Comparison of ENCODE assay signal across 8 cellular contexts in the genomic region with DNA sequence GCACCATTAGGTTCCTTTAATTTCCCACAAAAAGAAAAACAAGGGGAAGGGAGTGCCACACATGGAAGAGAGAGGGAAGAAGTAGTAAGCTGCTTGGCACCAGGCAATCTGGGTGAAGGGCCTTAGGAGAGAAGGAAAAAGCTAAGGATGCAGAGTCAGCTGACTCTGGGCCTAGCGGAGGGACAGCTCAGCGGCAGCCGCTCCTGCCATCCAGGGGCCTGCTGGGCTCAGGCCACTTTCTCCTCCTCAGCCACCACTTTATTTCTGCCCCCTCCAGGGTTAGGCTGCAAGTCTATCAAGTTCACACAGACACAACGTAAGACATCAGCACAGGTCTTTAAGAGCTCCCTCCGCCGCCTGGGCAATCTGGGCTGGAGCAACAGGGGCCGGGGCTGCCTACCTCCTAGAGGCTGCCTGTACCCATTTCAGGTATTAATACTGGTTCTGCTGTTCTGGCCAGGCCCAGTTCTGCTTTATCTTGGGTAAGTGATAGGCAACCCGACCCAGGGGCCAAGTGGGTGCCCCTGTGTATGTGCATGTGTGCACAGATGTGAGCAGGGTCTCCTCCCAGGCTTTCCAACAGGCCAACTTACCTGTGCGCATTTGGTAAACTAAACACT. TPM values are rescaled to one million over a fixed set of nuclear protein-coding genes. Genes with fewer than 3 reads are reported as not detected.
DNase-seq lines count a peak whose midpoint lies in the region; TF ChIP-seq lines count a peak whose summit lies in the region.

No MANE protein-coding gene starts in this region.

- no peaks in the 10 kb centered on the region for H3K27me3 Mint-ChIP-seq in activated naive CD4-positive, alpha-beta T cell treated with anti-CD3 and anti-CD28 coated beads for 36 hours (ENCODE audit: low read depth)
- H3K27me3 Mint-ChIP-seq in neural crest cell (ENCODE audit: low read depth): no peaks in the 10 kb centered on the region

- CTCF ChIA-PET in activated naive CD4-positive, alpha-beta T cell treated with anti-CD3 and anti-CD28 coated beads for 36 hours (lab: Charles Lee): interaction anchor here (1.0 to 1.5 kb wide), 3 partner anchors 20 to 36 kb away, joined by 3 to 4 read pairs (median 3); no protein-coding TSS in a partner anchor

- TF ChIP-seq POLR2A in esophagus muscularis mucosa (IDR thresholded peaks at IDR 0.05; ENCODE audit: low read depth): no peak

- H3K36me3 ChIP-seq in esophagus muscularis mucosa (peaks cover 0 to 1% (median 0%) of the 10 kb centered on the region in 4 donors), urinary bladder (ENCODE audit: insufficient read depth) (no peaks in the 10 kb centered on the region)

- peak overlapping the region; percentile 91 to 95 (median 93) for H3K27ac ChIP-seq in esophagus muscularis mucosa (replicated peaks in 1 of 4)
- peak overlapping the region; percentile 12 for H3K27ac ChIP-seq in urinary bladder (ENCODE audit: low read depth)

- H3K4me3 Mint-ChIP-seq in activated naive CD4-positive, alpha-beta T cell treated with anti-CD3 and anti-CD28 coated beads for 36 hours: no peak overlapping the region
- H3K4me3 Mint-ChIP-seq in neural crest cell: no peak overlapping the region

- intact Hi-C loops in activated naive CD4-positive, alpha-beta T cell treated with anti-CD3 and anti-CD28 coated beads for 36 hours (cut with micrococcal nuclease): no loop called here
- intact Hi-C loops in esophagus muscularis mucosa (cut with DNase I): loop anchor here (5.0 kb wide), 2 partner anchors 36 to 51 kb away; no protein-coding TSS in a partner anchor

- peak overlapping the region; percentile 54 for H3K27ac Mint-ChIP-seq in activated naive CD4-positive, alpha-beta T cell treated with anti-CD3 and anti-CD28 coated beads for 36 hours
- peak overlapping the region; percentile 58 for H3K27ac Mint-ChIP-seq in neural crest cell (ENCODE audit: unreplicated experiment)

- no peak for TF ChIP-seq EP300 in esophagus muscularis mucosa (IDR thresholded peaks at IDR 0.05)

- TF ChIP-seq CTCF in esophagus muscularis mucosa (IDR thresholded peaks at IDR 0.05) (no peak), neural crest cell (conservative IDR thresholded peaks at IDR 0.05) (no peak)

- H3K9me3 ChIP-seq in esophagus muscularis mucosa: no peaks in the 10 kb centered on the region

- H3K27me3 ChIP-seq in esophagus muscularis mucosa: no peaks in the 10 kb centered on the region

- WGBS in esophagus muscularis mucosa: 77% methylated on average over 9 of the region's 9 CpGs
- 69% methylated on average over 9 of the region's 9 CpGs for WGBS in urinary bladder

- DNase-seq in activated naive CD4-positive, alpha-beta T cell treated with anti-CD3 and anti-CD28 coated beads for 36 hours: no peak
- DNase-seq in activated naive CD4-positive, alpha-beta T cell treated with anti-CD3 and anti-CD28 coated beads, Interleukin-2, amount 50 U/mL, for 16 hours: no peak
- no peak for DNase-seq in esophagus muscularis mucosa (ENCODE audit: extremely low spot score)
- no peak for DNase-seq in neural crest cell (ENCODE audit: low read depth, low spot score)
- DNase-seq in stimulated activated CD4-positive, alpha-beta T cell treated with anti-CD3 and anti-CD28 coated beads, Interleukin-2, amount 100 ng/mL, for 48 hours: no peak
- no peak for DNase-seq in NCI-H187 treated with DMSO at 0.1 percent for 48 hours (lab: John Stamatoyannopoulos, UW)
- no peak for DNase-seq in RKO (ENCODE audit: low spot score)

- no peaks in the 10 kb centered on the region for H3K9me3 Mint-ChIP-seq in activated naive CD4-positive, alpha-beta T cell treated with anti-CD3 and anti-CD28 coated beads for 36 hours
- H3K9me3 Mint-ChIP-seq in neural crest cell: no peaks in the 10 kb centered on the region

- H3K4me3 ChIP-seq in esophagus muscularis mucosa (peak overlapping the region in 3 of 4 donors; percentile 8 to 24 (median 21)), urinary bladder (ENCODE audit: low read depth, low read length) (no peak overlapping the region)

- H3K36me3 Mint-ChIP-seq in activated naive CD4-positive, alpha-beta T cell treated with anti-CD3 and anti-CD28 coated beads for 36 hours (ENCODE audit: low read depth): no peaks in the 10 kb centered on the region
- no peaks in the 10 kb centered on the region for H3K36me3 Mint-ChIP-seq in neural crest cell (ENCODE audit: low read depth)

- H3K4me1 ChIP-seq in esophagus muscularis mucosa (peaks cover 93 to 99% (median 98%) of the 10 kb centered on the region in 4 donors), urinary bladder (ENCODE audit: insufficient read depth) (no peaks in the 10 kb centered on the region)

- H3K4me1 Mint-ChIP-seq in activated naive CD4-positive, alpha-beta T cell treated with anti-CD3 and anti-CD28 coated beads for 36 hours (ENCODE audit: low read depth): peaks cover 39% of the 10 kb centered on the region
- H3K4me1 Mint-ChIP-seq in neural crest cell: peaks cover 82% of the 10 kb centered on the region

RNA-seq across cellular contexts. Expression of gene SLC45A1, which starts 53.6 kb away (rescaled TPM):
- total RNA-seq in activated naive CD4-positive, alpha-beta T cell treated with anti-CD3 and anti-CD28 coated beads for 36 hours: under 1 TPM; 0.52 to 0.74 TPM
- total RNA-seq in esophagus muscularis mucosa: 10 to 100 TPM in 2 of 4 donors, 1 to 10 TPM in 2; 6.8 to 17.5 (median 10.7) TPM
- 2.5 TPM in 2 replicates for total RNA-seq in neural crest cell
- total RNA-seq in urinary bladder: 1.6 TPM
- 9.1 TPM for polyA plus RNA-seq in urinary bladder
